ENCODE assay signal across 12 cellular contexts in the genomic region with DNA sequence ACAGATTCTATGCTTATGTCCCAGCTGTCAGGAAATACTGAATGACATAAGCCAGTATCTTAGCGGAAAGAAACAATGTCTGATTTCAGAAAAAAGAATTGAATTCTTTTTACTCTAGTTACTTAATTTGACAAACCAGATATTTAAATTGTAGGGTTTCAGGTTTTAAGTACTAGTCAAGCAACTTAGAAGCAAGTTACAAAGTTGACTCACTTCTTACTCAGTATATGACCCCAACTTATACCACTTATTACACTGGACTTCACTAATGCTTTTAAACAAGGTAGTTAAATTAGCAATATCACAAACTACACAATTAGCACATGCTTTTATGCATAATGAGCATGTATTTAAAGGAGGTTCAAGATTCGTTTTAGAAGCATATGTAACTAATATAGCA.
"Had no signal": no experiment of that assay in that cellular context is flagged by ENCODE, and none has a peak within 500 bp of the region (broad histone marks: within the 10 kb centered on the region; RNA-seq: fewer than 3 reads in every experiment).

No MANE protein-coding gene starts in this region.

- H3K9me3 ChIP-seq: right atrium auricular region had no signal

- H2AFZ ChIP-seq: hepatocyte had no signal

- H3K27ac ChIP-seq: hepatocyte, right atrium auricular region had no signal

- H3K27me3 ChIP-seq: hepatocyte, right atrium auricular region had no signal

- H3K4me3 ChIP-seq: hepatocyte, right atrium auricular region had no signal

- DNase-seq: activated CD4-positive, alpha-beta T cell treated with anti-CD3 and anti-CD28 coated beads for 48 hours; activated naive CD8-positive, alpha-beta T cell treated with anti-CD3 and anti-CD28 coated beads for 36 hours; cortex of kidney; erythroblast; left ventricle myocardium superior; nucleus accumbens; stimulated activated CD4-positive, alpha-beta T cell treated with anti-CD3 and anti-CD28 coated beads, Interleukin-4, amount 100 ng/mL, for 4 hours; stimulated activated CD8-positive, alpha-beta memory T cell treated with anti-CD3 and anti-CD28 coated beads, Interleukin-4, amount 100 ng/mL, for 48 hours; stimulated activated naive CD8-positive, alpha-beta T cell treated with anti-CD3 and anti-CD28 coated beads, Interleukin-15, Interleukin-2, amounts not matched to agents 100 U/mL and 50 U/mL, for 24 hours; T-helper 17 cell had no signal

- H3K4me2 ChIP-seq: hepatocyte had no signal
